Comparison of ENCODE assay signal across 10 cellular contexts in genomic region chr2:14303366-14304115, GRCh38.
A peak's percentile ranks its signal among the peaks of the same experiment; 100 is the strongest.
DNase-seq lines count a peak whose midpoint lies in the region; ATAC-seq and TF ChIP-seq lines count a peak whose summit lies in the region.
"Had no signal": no experiment of that assay in that cellular context is flagged by ENCODE, and none has a peak within 500 bp of the region (broad histone marks: within the 10 kb centered on the region; RNA-seq: fewer than 3 reads in every experiment).

No MANE protein-coding gene starts in this region.

- H3K4me3 ChIP-seq in BE2C (ENCODE audit: low read depth, low read length), result no peak overlapping the region

- no peaks in the 10 kb centered on the region for H3K9me3 ChIP-seq in BE2C

- TF ChIP-seq CTCF in BE2C (IDR thresholded peaks at IDR 0.05; ENCODE audit: low read depth, low read length), result no peak

- ATAC-seq in GM18907 (IDR thresholded peaks at IDR 0.05; ENCODE audit: unreplicated experiment) (peak; percentile 84), GM21786 (IDR thresholded peaks at IDR 0.05; ENCODE audit: unreplicated experiment) (peak; percentile 90), HG03196 (IDR thresholded peaks at IDR 0.05; ENCODE audit: unreplicated experiment) (peak; percentile 86)

- no peaks in the 10 kb centered on the region for H3K36me3 ChIP-seq in BE2C

- peaks cover 4% of the 10 kb centered on the region for H3K27me3 ChIP-seq in BE2C

- H3K4me1 ChIP-seq in BE2C, result no peaks in the 10 kb centered on the region

- DNase-seq in SKM-1 treated with dmso at 0.1 percent for 144 hours (lab: John Stamatoyannopoulos, UW; ENCODE audit: unreplicated experiment) (peak; percentile 63), NCI-H446 treated with DMSO at 0.1 percent for 48 hours (lab: John Stamatoyannopoulos, UW) (no peak), iPS-NIHi11 (ENCODE audit: low spot score) (no peak), BE2C (no peak)
- no peak for DNase-seq in activated CD4-positive, alpha-beta T cell treated with anti-CD3 and anti-CD28 coated beads, Interleukin-2, amount 50 U/mL, for 4 hours
- DNase-seq: activated CD8-positive, alpha-beta memory T cell treated with anti-CD3 and anti-CD28 coated beads, Interleukin-2, amount 50 U/mL, for 4 hours; NCI-H524 had no signal
